ENCODE assay signal across 16 cellular contexts in the genomic region with DNA sequence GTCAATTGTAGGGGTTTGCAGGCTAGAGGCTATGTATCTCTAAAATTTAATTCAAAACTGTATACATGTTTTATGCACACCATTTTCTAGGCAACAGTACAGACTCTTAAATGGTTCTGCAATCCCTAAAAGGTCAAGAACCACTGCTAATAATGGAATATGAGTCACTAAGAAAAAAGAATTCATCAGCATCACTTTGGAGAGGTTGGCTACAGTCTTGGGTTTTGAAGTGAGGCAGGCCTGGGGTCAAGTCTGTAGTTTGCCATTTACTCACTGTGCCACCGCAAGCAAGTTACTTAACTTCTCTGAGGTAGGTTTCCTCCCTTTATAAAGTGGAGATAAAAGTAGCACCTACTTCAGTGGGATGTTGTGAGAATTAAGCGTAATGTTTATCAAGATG. TPM values are rescaled to one million over a fixed set of nuclear protein-coding genes. Genes with fewer than 3 reads are reported as not detected.
A peak's percentile ranks its signal among the peaks of the same experiment; 100 is the strongest.
DNase-seq lines count a peak whose midpoint lies in the region; ATAC-seq and TF ChIP-seq lines count a peak whose summit lies in the region.
"Had no signal": no experiment of that assay in that cellular context is flagged by ENCODE, and none has a peak within 500 bp of the region (broad histone marks: within the 10 kb centered on the region; RNA-seq: fewer than 3 reads in every experiment).

No MANE protein-coding gene starts in this region.

- H3K4me1 ChIP-seq in left lung, result no peaks in the 10 kb centered on the region
- peaks cover 0 to 7% (median 4%) of the 10 kb centered on the region in 5 donors for H3K4me1 ChIP-seq in subcutaneous abdominal adipose tissue (ENCODE audit: control insufficient read depth in 5 of 5, insufficient read depth in 5 of 5, low read length in 5 of 5)
- H3K4me1 ChIP-seq in suprapubic skin, result no peaks in the 10 kb centered on the region

- TF ChIP-seq EP300 in suprapubic skin (IDR thresholded peaks at IDR 0.05), result no peak

- no peak for TF ChIP-seq CTCF in choroid plexus epithelial cell (conservative IDR thresholded peaks at IDR 0.05; ENCODE audit: low read depth, low read length)
- TF ChIP-seq CTCF in left lung (IDR thresholded peaks at IDR 0.05), result no peak
- TF ChIP-seq CTCF in suprapubic skin (IDR thresholded peaks at IDR 0.05), result no peak

- H3K36me3 ChIP-seq in left lung, result no peaks in the 10 kb centered on the region
- no peaks in the 10 kb centered on the region for H3K36me3 ChIP-seq in subcutaneous abdominal adipose tissue (ENCODE audit: control insufficient read depth in 5 of 5, insufficient read depth in 5 of 5, low read length in 5 of 5)
- H3K36me3 ChIP-seq in suprapubic skin, result no peaks in the 10 kb centered on the region
- H3K36me3 ChIP-seq: MG63 had no signal

- WGBS in suprapubic skin, result 96% methylated on average over 2 of the region's 2 CpGs

- intact Hi-C loops in left lung (cut with DNase I) (no loop called here), posterior cingulate gyrus (cut with DNase I) (no loop called here)

- H3K27ac ChIP-seq in left lung, result no peak overlapping the region
- H3K27ac ChIP-seq in subcutaneous abdominal adipose tissue (ENCODE audit: low read depth, low read length), result peak overlapping the region; percentile 20
- no peak overlapping the region for H3K27ac ChIP-seq in suprapubic skin

- H3K27me3 ChIP-seq in left lung, result no peaks in the 10 kb centered on the region
- H3K27me3 ChIP-seq in subcutaneous abdominal adipose tissue (ENCODE audit: control insufficient read depth in 5 of 5, insufficient read depth in 4 of 5, low read length in 5 of 5), result no peaks in the 10 kb centered on the region
- no peaks in the 10 kb centered on the region for H3K27me3 ChIP-seq in suprapubic skin
- H3K27me3 ChIP-seq: MG63 had no signal

- H3K9me3 ChIP-seq in left lung (peaks cover 0 to 10% of the 10 kb centered on the region in 2 donors), subcutaneous abdominal adipose tissue (ENCODE audit: control insufficient read depth in 5 of 5, low read length in 5 of 5) (peaks cover 0 to 3% (median 0%) of the 10 kb centered on the region in 5 donors), suprapubic skin (no peaks in the 10 kb centered on the region)
- H3K9me3 ChIP-seq: MG63 had no signal

- no peak overlapping the region for H3K9ac ChIP-seq in subcutaneous abdominal adipose tissue (ENCODE audit: low read length in 5 of 5)

- peak; percentile 78 for ATAC-seq in left lung

- TF ChIP-seq POLR2A in suprapubic skin (IDR thresholded peaks at IDR 0.05), result no peak

- DNase-seq in M059J (ENCODE audit: low read depth) (peak; percentile 8), choroid plexus epithelial cell (ENCODE audit: low read depth) (peak; percentile 33), left lung (no peak), NCI-H510A treated with DMSO at 0.1 percent for 48 hours (lab: John Stamatoyannopoulos, UW) (no peak), suprapubic skin (ENCODE audit: low spot score in 2 of 2) (no peak), posterior cingulate gyrus (no peak)
- DNase-seq: ACHN, AML-193, DMS 273 treated with DMSO at 0.1 percent for 48 hours, GF-D8, HFFc6, MG63, NCI-H1092, NCI-H146, NCI-H524 had no signal

- H3K4me3 ChIP-seq in choroid plexus epithelial cell (ENCODE audit: low read depth, low read length) (no peak overlapping the region), left lung (no peak overlapping the region), subcutaneous abdominal adipose tissue (ENCODE audit: low read depth in 1 of 5, low read length in 5 of 5) (no peak overlapping the region), suprapubic skin (no peak overlapping the region)
- H3K4me3 ChIP-seq: MG63 had no signal

RNA-seq across cellular contexts. Expression of a gene that starts 33.7 kb away (rescaled TPM):
- total RNA-seq in M059J (2014; rRNA removed; shearing (Covaris generic)), result 1.3 and 2.0 TPM in 2 replicates
- 10 to 100 TPM; 10.1 to 11.8 TPM for total RNA-seq in left lung
- total RNA-seq in suprapubic skin, result 10 to 100 TPM; 16.6 to 32.9 (median 24.4) TPM
- total RNA-seq: HFFc6 had no signal

Comparison
In these comparisons a context has a peak if more than half of its experiments do, and no peak if none do; other contexts are left out.
1. DNase-seq: peak in M059J (single experiment) and choroid plexus epithelial cell (single experiment); none in left lung (0 of 2), NCI-H510A treated with DMSO at 0.1 percent for 48 hours (single experiment), suprapubic skin (0 of 2) and posterior cingulate gyrus (0 of 10).